In genomic region chrX:109475174-109475891, GRCh38 we compare ENCODE assay signal across 8 cellular contexts. TPM values are rescaled to one million over a fixed set of nuclear protein-coding genes. Genes with fewer than 3 reads are reported as not detected.
DNase-seq lines count a peak whose midpoint lies in the region; ATAC-seq, FAIRE-seq and TF ChIP-seq lines count a peak whose summit lies in the region.

No MANE protein-coding gene starts in this region.

- peak overlapping the region; percentile 89 for H2AFZ ChIP-seq in endothelial cell of umbilical vein (ENCODE audit: low read depth, low read length)

- H3K9ac ChIP-seq in endothelial cell of umbilical vein (replicated peaks; ENCODE audit: extremely low read depth, insufficient read depth, low read length): no peak overlapping the region

- DNase-seq in DMS 273 treated with DMSO at 0.1 percent for 48 hours (lab: John Stamatoyannopoulos, UW) (peak; percentile 33), HFFc6 (peak; percentile 21), NOMO-1 treated with dmso at 0.1 percent for 144 hours (lab: John Stamatoyannopoulos, UW; ENCODE audit: unreplicated experiment) (peak; percentile 57), endothelial cell of umbilical vein (ENCODE audit: low read depth, low spot score) (peak; percentile 58), middle frontal gyrus (ENCODE audit: extremely low spot score, low spot score) (peak; percentile 6)

- no peaks in the 10 kb centered on the region for H3K9me3 Mint-ChIP-seq in HFFc6

- no peak overlapping the region for H3K27ac Mint-ChIP-seq in HFFc6

- TF ChIP-seq POLR2A in endothelial cell of umbilical vein (IDR thresholded peaks at IDR 0.05; ENCODE audit: low read depth, low read length) (no peak), gastroesophageal sphincter (IDR thresholded peaks at IDR 0.05) (no peak)

- no peaks in the 10 kb centered on the region for H3K36me3 Mint-ChIP-seq in HFFc6 (ENCODE audit: low read depth)

- POLR2A ChIA-PET in endothelial cell of umbilical vein (lab: Charles Lee): no interaction called here

- intact Hi-C loops in endothelial cell of umbilical vein (cut with micrococcal nuclease): loop anchor here (1.0 to 10.0 kb wide), 3 partner anchors 131 to 1276 kb away; no protein-coding TSS in a partner anchor

- dilution Hi-C loops in endothelial cell of umbilical vein (cut with MboI; ENCODE audit: extremely low pct_ligation_motif_present, low sequenced_read_pairs): no loop called here

- 4 to 83% methylated on average over 1 to 4 of the region's 23 CpGs for WGBS in gastroesophageal sphincter (ENCODE audit: low coverage in 1 of 2), 2 donors

- H3K9me3 ChIP-seq in endothelial cell of umbilical vein (replicated peaks; ENCODE audit: control insufficient read depth, insufficient read depth, low read length) (no peaks in the 10 kb centered on the region), gastroesophageal sphincter (no peaks in the 10 kb centered on the region)

- peaks cover 12% of the 10 kb centered on the region for H3K4me1 Mint-ChIP-seq in HFFc6 (ENCODE audit: low read depth)

- H3K4me1 ChIP-seq in endothelial cell of umbilical vein (ENCODE audit: control insufficient read depth, extremely low read depth, insufficient read depth, low read length) (peaks cover 14% of the 10 kb centered on the region), gastroesophageal sphincter (no peaks in the 10 kb centered on the region)

- ATAC-seq in GM21447 (IDR thresholded peaks at IDR 0.05; ENCODE audit: unreplicated experiment) (no peak), HG02642 (IDR thresholded peaks at IDR 0.05; ENCODE audit: poor library complexity, unreplicated experiment) (no peak), gastroesophageal sphincter (no peak)

- H3K27me3 Mint-ChIP-seq in HFFc6 (ENCODE audit: insufficient read depth): peaks cover 9% of the 10 kb centered on the region

- no peaks in the 10 kb centered on the region for H3K36me3 ChIP-seq in endothelial cell of umbilical vein (ENCODE audit: control insufficient read depth in 2 of 2, extremely low read depth in 1 of 2, insufficient read depth in 2 of 2, low read length in 2 of 2)
- H3K36me3 ChIP-seq in gastroesophageal sphincter: no peaks in the 10 kb centered on the region

- H3K27me3 ChIP-seq in endothelial cell of umbilical vein (ENCODE audit: control insufficient read depth in 2 of 2, insufficient read depth in 2 of 2, low read length in 2 of 2) (no peaks in the 10 kb centered on the region), gastroesophageal sphincter (no peaks in the 10 kb centered on the region)

- peak; percentile 97 for FAIRE-seq in endothelial cell of umbilical vein (lab: Jason Lieb, UNC)

- H3K9me1 ChIP-seq in endothelial cell of umbilical vein (replicated peaks; ENCODE audit: control insufficient read depth, extremely low read depth, insufficient read depth, low read length): no peaks in the 10 kb centered on the region

- no peak overlapping the region for H3K4me3 Mint-ChIP-seq in HFFc6

- CTCF ChIA-PET in endothelial cell of umbilical vein (lab: Charles Lee): interaction anchor here (0.6 to 4.4 kb wide), 13 partner anchors 9 to 1275 kb away, joined by 3 to 61 read pairs (median 5); no protein-coding TSS in a partner anchor

- no peaks in the 10 kb centered on the region for H4K20me1 ChIP-seq in endothelial cell of umbilical vein (replicated peaks; ENCODE audit: control insufficient read depth, extremely low read depth, insufficient read depth, low read length)

- H3K27ac ChIP-seq in endothelial cell of umbilical vein (ENCODE audit: insufficient read depth, low read depth, low read length) (no peak overlapping the region), gastroesophageal sphincter (no peak overlapping the region)

- no TSS peak for BruUV-seq in endothelial cell of umbilical vein (replicated peaks; lab: Mats Ljungman, UMichigan)

- TF ChIP-seq CTCF in HFFc6 (IDR thresholded peaks at IDR 0.05) (peak; percentile 72), endothelial cell of umbilical vein (IDR thresholded peaks at IDR 0.05; ENCODE audit: extremely low read depth in 1 of 2, insufficient read depth in 1 of 2, low read depth in 1 of 2, low read length in 2 of 2) (peak; percentile 24 to 32), gastroesophageal sphincter (IDR thresholded peaks at IDR 0.05) (peak in 2 of 4 experiments; percentile 31 to 52)

- H3K4me3 ChIP-seq in endothelial cell of umbilical vein (replicated peaks in 1 of 3; ENCODE audit: insufficient read depth in 1 of 3, low read depth in 1 of 3, low read length in 3 of 3): peak overlapping the region in 1 of 3 experiments; percentile 39
- no peak overlapping the region for H3K4me3 ChIP-seq in gastroesophageal sphincter

- peak overlapping the region; percentile 88 for H3K4me2 ChIP-seq in endothelial cell of umbilical vein (ENCODE audit: insufficient read depth, low read length)

- H3K79me2 ChIP-seq in endothelial cell of umbilical vein (ENCODE audit: control insufficient read depth, insufficient read depth, low read length): no peaks in the 10 kb centered on the region

- TF ChIP-seq EP300 in gastroesophageal sphincter (IDR thresholded peaks at IDR 0.05): no peak

TF ChIP-seq in endothelial cell of umbilical vein, 7 proteins besides CTCF, POLR2A, EP300 and RAD21:
- TF ChIP-seq FOS (IDR thresholded peaks at IDR 0.05; ENCODE audit: borderline replicate concordance, insufficient read depth, low read length) (no peak), MAX (IDR thresholded peaks at IDR 0.05; ENCODE audit: insufficient read depth, insufficient read length) (no peak), POLR2AphosphoS5 (IDR thresholded peaks at IDR 0.05; ENCODE audit: insufficient read depth, low read depth, low read length) (no peak), JUN (IDR thresholded peaks at IDR 0.05; ENCODE audit: borderline replicate concordance, insufficient read depth, insufficient read length, low read depth) (no peak), GATA2 (IDR thresholded peaks at IDR 0.05; ENCODE audit: insufficient read depth, insufficient read length, low read depth, low read length) (peak; percentile 21)

RNA-seq across cellular contexts. Expression of gene GUCY2F, which starts 6.6 kb away (rescaled TPM):
- total RNA-seq in HFFc6 (2021; fragmentation: NEBNext Ultra II Directional; extraction: Animal tissue kit (Norgen Biotek cat#: 25700)): not detected
- total RNA-seq in endothelial cell of umbilical vein (not detected in 2 replicates), gastroesophageal sphincter (not detected)
- polyA plus RNA-seq in endothelial cell of umbilical vein: 0.01 TPM in 1 of 2 replicates, not detected in the other
- polyA plus RNA-seq in endothelial cell of umbilical vein (2011; cell fraction: cytosol; rRNA removed): not detected in 2 replicates
- 0.04 and 0.06 TPM in 2 replicates for polyA plus RNA-seq in endothelial cell of umbilical vein (2011; cell fraction: nucleus; rRNA removed)
- polyA plus RNA-seq in endothelial cell of umbilical vein (2012): not detected in 2 replicates
- polyA minus RNA-seq in endothelial cell of umbilical vein: not detected in 2 replicates
- polyA minus RNA-seq in endothelial cell of umbilical vein (2011; cell fraction: cytosol; rRNA and poly(A)+ RNA removed): not detected
- not detected in 2 replicates for polyA minus RNA-seq in endothelial cell of umbilical vein (2011; cell fraction: nucleus; rRNA and poly(A)+ RNA removed)

Comparison
In these comparisons a context has a peak if more than half of its experiments do, and no peak if none do; other contexts are left out.
1. DNase-seq: peak in every context shown above with its lines; median percentile 58 in endothelial cell of umbilical vein; 57 in NOMO-1 treated with dmso at 0.1 percent for 144 hours; 33 in DMS 273 treated with DMSO at 0.1 percent for 48 hours; 21 in HFFc6; 6 in middle frontal gyrus.